In the genomic region with DNA sequence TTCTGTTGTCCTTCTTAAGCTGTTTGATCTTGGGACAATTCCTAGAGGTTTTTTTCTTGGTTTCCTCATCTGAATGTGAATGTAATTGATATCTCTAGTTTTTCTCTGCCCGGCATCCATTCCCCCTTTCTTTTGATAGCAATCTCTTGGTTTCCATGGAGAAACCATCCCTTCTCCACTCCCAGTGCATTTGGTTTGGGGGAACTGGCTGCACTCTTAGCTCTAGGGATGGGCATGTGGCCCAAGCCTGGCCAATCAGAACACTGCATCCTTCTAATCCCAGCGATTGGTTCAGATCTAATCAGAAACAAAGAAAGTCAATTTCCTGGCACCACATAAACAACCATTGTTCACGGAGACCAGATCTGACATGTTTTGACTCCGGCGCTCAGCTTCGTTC, we compare ENCODE assay signal across 23 cellular contexts. TPM values are rescaled to one million over a fixed set of nuclear protein-coding genes. Genes with fewer than 3 reads are reported as not detected.
"Had no signal": no experiment of that assay in that cellular context is flagged by ENCODE, and none has a peak within 500 bp of the region (broad histone marks: within the 10 kb centered on the region; RNA-seq: fewer than 3 reads in every experiment).

No MANE protein-coding gene starts in this region.

- H3K27ac Mint-ChIP-seq: activated naive CD4-positive, alpha-beta T cell treated with anti-CD3 and anti-CD28 coated beads for 36 hours; endodermal cell; nephron; T-cell; T-helper 2 cell treated with Interferon-gamma antibody and Interleukin-4, amounts not matched to agents 5 μg/mL and 100 μg/mL, for 36 hours; type B pancreatic cell had no signal

- H3K4me3 Mint-ChIP-seq: activated naive CD4-positive, alpha-beta T cell treated with anti-CD3 and anti-CD28 coated beads for 36 hours; endodermal cell; nephron; T-cell; T-helper 2 cell treated with Interferon-gamma antibody and Interleukin-4, amounts not matched to agents 5 μg/mL and 100 μg/mL, for 36 hours; type B pancreatic cell had no signal

- H3K4me1 Mint-ChIP-seq: T-cell had no signal

- DNase-seq: activated CD4-positive, alpha-beta T cell treated with anti-CD3 and anti-CD28 coated beads for 48 hours; activated CD4-positive, alpha-beta T cell treated with anti-CD3 and anti-CD28 coated beads, Interleukin-2, amount 50 U/mL, for 48 hours; activated CD8-positive, alpha-beta memory T cell treated with anti-CD3 and anti-CD28 coated beads for 24 hours; activated effector memory CD4-positive, alpha-beta T cell treated with Interleukin-2 at 50 U/mL for 16 hours; activated naive CD4-positive, alpha-beta T cell treated with anti-CD3 and anti-CD28 coated beads for 36 hours; amniotic stem cell; heart right ventricle; left lung; lower lobe of right lung; stimulated activated CD4-positive, alpha-beta T cell treated with anti-CD3 and anti-CD28 coated beads, Interleukin-2, amount 100 ng/mL, for 24 hours; stimulated activated naive CD4-positive, alpha-beta T cell; T-cell; uterus had no signal

- H3K4me3 ChIP-seq: esophagus muscularis mucosa, heart right ventricle, left lung, lower lobe of right lung, prostate gland, thoracic aorta, uterus had no signal

- H3K36me3 ChIP-seq: esophagus muscularis mucosa, heart right ventricle, left lung, lower lobe of right lung, neutrophil, prostate gland, thoracic aorta, uterus had no signal

- H3K36me3 Mint-ChIP-seq: T-cell, type B pancreatic cell had no signal

- H3K4me1 ChIP-seq: foreskin keratinocyte, left lung, lower lobe of right lung, prostate gland, uterus had no signal

- H3K9me3 ChIP-seq: esophagus muscularis mucosa, left lung, lower lobe of right lung, neutrophil, prostate gland, thoracic aorta, uterus had no signal

- H3K9me3 Mint-ChIP-seq: T-helper 2 cell treated with Interferon-gamma antibody and Interleukin-4, amounts not matched to agents 5 μg/mL and 100 μg/mL, for 36 hours had no signal

- H3K27me3 ChIP-seq: foreskin keratinocyte, heart right ventricle, neutrophil, uterus had no signal

- ATAC-seq: activated CD4-positive, CD25-positive, alpha-beta regulatory T cell treated with anti-CD3 and anti-CD28 coated beads, Interleukin-2, amount 50 U/mL, for 24 hours; foreskin keratinocyte; left lung; lower lobe of right lung; T-cell had no signal

- H3K27ac ChIP-seq: esophagus muscularis mucosa, foreskin keratinocyte, left lung, lower lobe of right lung, neutrophil, prostate gland, thoracic aorta, uterus had no signal

RNA-seq across cellular contexts. Expression of a gene that starts 45.1 kb away (rescaled TPM):
- total RNA-seq: activated naive CD4-positive, alpha-beta T cell treated with anti-CD3 and anti-CD28 coated beads for 36 hours had no signal
